23 cellular contexts compared by ENCODE assay signal in genomic region chr11:110513521-110514450, GRCh38.
DNase-seq lines count a peak whose midpoint lies in the region; ATAC-seq, FAIRE-seq and TF ChIP-seq lines count a peak whose summit lies in the region.
"Had no signal": no experiment of that assay in that cellular context is flagged by ENCODE, and none has a peak within 500 bp of the region (broad histone marks: within the 10 kb centered on the region; RNA-seq: fewer than 3 reads in every experiment).

No MANE protein-coding gene starts in this region.

- H4K8ac ChIP-seq in H1 (ENCODE audit: extremely low read depth, insufficient read depth, low read length): no peak overlapping the region

- H3K4me1 ChIP-seq in H1 (replicated peaks in 1 of 4; ENCODE audit: control insufficient read depth in 3 of 4, insufficient read depth in 4 of 4, low read length in 3 of 4) (no peaks in the 10 kb centered on the region), hepatocyte (ENCODE audit: insufficient read depth) (peaks cover 12% of the 10 kb centered on the region), uterus (no peaks in the 10 kb centered on the region), foreskin keratinocyte (no peaks in the 10 kb centered on the region)
- H3K4me1 ChIP-seq: lower lobe of right lung, psoas muscle, thyroid gland had no signal

- no peak overlapping the region for H2BK5ac ChIP-seq in H1 (ENCODE audit: low read depth, low read length)

- H2AK5ac ChIP-seq in H1 (ENCODE audit: low read depth, low read length): no peak overlapping the region

- no peak overlapping the region for H3K4me2 ChIP-seq in H1 (ENCODE audit: insufficient read depth in 1 of 2, low read depth in 2 of 2, low read length in 2 of 2)
- H3K4me2 ChIP-seq in hepatocyte: peak overlapping the region; percentile 44

- no peak overlapping the region for H2BK120ac ChIP-seq in H1 (replicated peaks; ENCODE audit: low read depth, low read length)

- TF ChIP-seq CTCF in H1 (IDR thresholded peaks at IDR 0.05; ENCODE audit: control extremely low read depth in 1 of 3, insufficient read depth in 1 of 3, low read depth in 1 of 3, low read length in 3 of 3): no peak
- no peak for TF ChIP-seq CTCF in hepatocyte (IDR thresholded peaks at IDR 0.05; ENCODE audit: poor library complexity)
- TF ChIP-seq CTCF in uterus (IDR thresholded peaks at IDR 0.05): no peak
- no peak for TF ChIP-seq CTCF in foreskin keratinocyte (conservative IDR thresholded peaks at IDR 0.05)

- no peak overlapping the region for H2BK20ac ChIP-seq in H1 (ENCODE audit: low read length)

- peak overlapping the region; percentile 32; the same call in 1 of the 2 replicates for H3K18ac ChIP-seq in H1 (ENCODE audit: extremely low read depth, low read length)

- ATAC-seq in HG03565 (IDR thresholded peaks at IDR 0.05; ENCODE audit: unreplicated experiment): no peak
- ATAC-seq in foreskin keratinocyte: no peak
- ATAC-seq: psoas muscle had no signal

- H3K79me2 ChIP-seq in H1 (ENCODE audit: control insufficient read depth in 1 of 2, insufficient read depth in 2 of 2, low read length in 2 of 2) (no peaks in the 10 kb centered on the region), hepatocyte (no peaks in the 10 kb centered on the region)

- H2BK12ac ChIP-seq in H1 (ENCODE audit: low read depth, low read length): no peak overlapping the region

- H3K9ac ChIP-seq in H1 (replicated peaks in 1 of 4; ENCODE audit: extremely low read depth in 1 of 4, low read depth in 3 of 4, low read length in 3 of 4): no peak overlapping the region

- no peak for TF ChIP-seq EP300 in H1 (IDR thresholded peaks at IDR 0.05; ENCODE audit: borderline replicate concordance in 1 of 2, low read depth in 2 of 2, low read length in 2 of 2)

- no peak overlapping the region for H3K56ac ChIP-seq in H1 (replicated peaks; ENCODE audit: insufficient read length, low read depth, low read length)

- no peak overlapping the region for H3K23ac ChIP-seq in H1 (ENCODE audit: insufficient read length)

- no peak overlapping the region for H2BK15ac ChIP-seq in H1 (ENCODE audit: low read length)

- no peak overlapping the region for H3K4ac ChIP-seq in H1 (replicated peaks; ENCODE audit: insufficient read length, low read depth, low read length)

- no peak overlapping the region for H4K91ac ChIP-seq in H1 (replicated peaks; ENCODE audit: insufficient read length, low read length)

- TF ChIP-seq POLR2A in H1 (IDR thresholded peaks at IDR 0.05; ENCODE audit: control extremely low read depth in 1 of 2, low read depth in 2 of 2, low read length in 2 of 2) (no peak), uterus (IDR thresholded peaks at IDR 0.05) (no peak)

- no peak overlapping the region for H4K5ac ChIP-seq in H1 (ENCODE audit: insufficient read length, low read depth, low read length)

- no peak overlapping the region for H3K14ac ChIP-seq in H1 (ENCODE audit: insufficient read length)

- TF ChIP-seq RAD21 in H1 (IDR thresholded peaks at IDR 0.05 in 1 of 2, conservative IDR thresholded peaks at IDR 0.05 in 1 of 2; ENCODE audit: low read depth in 2 of 2, low read length in 2 of 2): no peak

- intact Hi-C loops in uterus (cut with DNase I; ENCODE audit: low total_unique reads): no loop called here

- H3K27ac ChIP-seq in H1 (ENCODE audit: low read depth, low read length): no peak overlapping the region
- H3K27ac ChIP-seq in hepatocyte: peak overlapping the region; percentile 78
- peak overlapping the region; percentile 33 to 63 for H3K27ac ChIP-seq in uterus
- H3K27ac ChIP-seq in foreskin keratinocyte: no peak overlapping the region
- H3K27ac ChIP-seq: lower lobe of right lung, neutrophil, psoas muscle, thyroid gland had no signal

- POLR2A ChIA-PET in H1 (lab: Charles Lee; ENCODE audit: partially characterized antibody): no interaction called here

- 88% methylated on average over 21 of the region's 21 CpGs; no CpG with 5 or more reads in 1 of the 2 experiments for WGBS in H1 (ENCODE audit: extremely low coverage in 1 of 2, insufficient coverage in 1 of 2, insufficient read length in 1 of 2, insufficient replicate concordance in 2 of 2, low coverage in 1 of 2, low lambda C conversion rate in 2 of 2, missing lambda C conversion rate in 1 of 2), 2 experiments
- 74% methylated on average over 20 of the region's 21 CpGs for WGBS in hepatocyte (ENCODE audit: low lambda C conversion rate, missing lambda C conversion rate)

- no peak for FAIRE-seq in H1 (lab: Jason Lieb, UNC)
- FAIRE-seq: colon had no signal

- H3K23me2 ChIP-seq in H1 (ENCODE audit: low read depth, low read length): no peaks in the 10 kb centered on the region

- H3K36me3 ChIP-seq in H1 (ENCODE audit: control insufficient read depth in 2 of 4, insufficient read depth in 4 of 4, low read length in 3 of 4): no peaks in the 10 kb centered on the region; a peak in 1 of 8 replicates
- no peaks in the 10 kb centered on the region for H3K36me3 ChIP-seq in hepatocyte (replicated peaks; ENCODE audit: insufficient read depth, low read depth)
- H3K36me3 ChIP-seq in uterus: no peaks in the 10 kb centered on the region
- H3K36me3 ChIP-seq: esophagus squamous epithelium, lower lobe of right lung, neutrophil, thyroid gland had no signal

- H3K4me3 ChIP-seq in H1 (ENCODE audit: extremely low read depth in 1 of 4, insufficient read depth in 2 of 4, low read depth in 3 of 4, low read length in 4 of 4) (no peak overlapping the region), hepatocyte (no peak overlapping the region), uterus (no peak overlapping the region)
- H3K4me3 ChIP-seq: esophagus squamous epithelium, lower lobe of right lung, psoas muscle, thyroid gland had no signal

- no peaks in the 10 kb centered on the region for H3K9me2 ChIP-seq in hepatocyte (replicated peaks; ENCODE audit: insufficient read depth)

- H3K27me3 ChIP-seq in H1 (replicated peaks in 1 of 4; ENCODE audit: control insufficient read depth in 3 of 4, extremely low read depth in 1 of 4, insufficient read depth in 3 of 4, low read length in 3 of 4): no peaks in the 10 kb centered on the region
- no peaks in the 10 kb centered on the region for H3K27me3 ChIP-seq in hepatocyte
- H3K27me3 ChIP-seq in uterus: no peaks in the 10 kb centered on the region
- no peaks in the 10 kb centered on the region for H3K27me3 ChIP-seq in foreskin keratinocyte
- H3K27me3 ChIP-seq: esophagus squamous epithelium, neutrophil, thyroid gland had no signal

- H3K79me1 ChIP-seq in H1 (ENCODE audit: low read depth, low read length): no peaks in the 10 kb centered on the region

- CTCF ChIA-PET in H1 (lab: Charles Lee; ENCODE audit: partially characterized antibody): interaction anchor here (1.1 to 1.6 kb wide), 3 partner anchors 35 to 315 kb away, joined by 3 to 5 read pairs (median 4); no protein-coding TSS in a partner anchor

- no peak overlapping the region for H2AFZ ChIP-seq in H1 (ENCODE audit: low read length)
- H2AFZ ChIP-seq in hepatocyte: no peak overlapping the region

- H3K9me3 ChIP-seq in H1 (ENCODE audit: insufficient read depth in 2 of 2, low read depth in 1 of 2, low read length in 1 of 2): peaks cover 0 to 5% of the 10 kb centered on the region in 2 experiments; a peak in 1 of 4 replicates
- H3K9me3 ChIP-seq in hepatocyte (ENCODE audit: low read depth): no peaks in the 10 kb centered on the region
- H3K9me3 ChIP-seq in uterus: no peaks in the 10 kb centered on the region
- H3K9me3 ChIP-seq: esophagus squamous epithelium, lower lobe of right lung, neutrophil, psoas muscle, thyroid gland had no signal

- DNase-seq in GM03348 (ENCODE audit: low spot score) (peak; percentile 67), H1 (ENCODE audit: low read depth in 1 of 2, low spot score in 2 of 2) (no peak), hepatocyte (ENCODE audit: low spot score) (no peak), uterus (peak in 1 of 2 donors; percentile 40), HuH-7 (ENCODE audit: low spot score) (no peak), foreskin keratinocyte (no peak)
- DNase-seq: activated CD4-positive, alpha-beta T cell treated with anti-CD3 and anti-CD28 coated beads, Interleukin-2, amount 10 ng/mL, durations not matched to agents 24 days and 14 days; activated gamma-delta T cell treated with Interleukin-2 at 50 U/mL for 16 hours; activated T-cell treated with anti-CD3 and anti-CD28 coated beads, Interleukin-2, amount 50 U/mL, for 24 hours; DMS79; esophagus squamous epithelium; GF-D8; KBM-7; lower lobe of right lung; NCI-H1105 treated with DMSO at 0.1 percent for 48 hours; NCI-H2029; NCI-H526 treated with DMSO at 0.1 percent for 48 hours; psoas muscle; SHP77 treated with DMSO at 0.1 percent for 48 hours; thyroid gland had no signal

- H4K20me1 ChIP-seq in H1 (replicated peaks in 1 of 2; ENCODE audit: control insufficient read depth in 1 of 2, insufficient read depth in 2 of 2, low read length in 2 of 2) (no peaks in the 10 kb centered on the region), hepatocyte (ENCODE audit: insufficient read depth, poor library complexity, severe bottlenecking) (no peaks in the 10 kb centered on the region)

TF ChIP-seq in H1, 55 proteins besides CTCF, POLR2A, EP300 and RAD21:
- TF ChIP-seq GTF2F1 (IDR thresholded peaks at IDR 0.05; ENCODE audit: borderline replicate concordance, low read depth, low read length): no peak
- TF ChIP-seq RXRA (IDR thresholded peaks at IDR 0.05; ENCODE audit: insufficient read depth, low read depth, low read length): no peak
- TF ChIP-seq SIRT6 (IDR thresholded peaks at IDR 0.05; ENCODE audit: low read length): no peak

Comparison
In these comparisons a context has a peak if more than half of its experiments do, and no peak if none do; other contexts are left out.
1. H3K27ac ChIP-seq: peak in hepatocyte (single experiment) and uterus (2 of 2); none in H1 (single experiment) and foreskin keratinocyte (single experiment).